Comparison of ENCODE assay signal across 16 cellular contexts in genomic region chr19:48591021-48591420, GRCh38. TPM values are rescaled to one million over a fixed set of nuclear protein-coding genes. Genes with fewer than 3 reads are reported as not detected.
A peak's percentile ranks its signal among the peaks of the same experiment; 100 is the strongest.
DNase-seq lines count a peak whose midpoint lies in the region; ATAC-seq and TF ChIP-seq lines count a peak whose summit lies in the region.
"Had no signal": no experiment of that assay in that cellular context is flagged by ENCODE, and none has a peak within 500 bp of the region (broad histone marks: within the 10 kb centered on the region; RNA-seq: fewer than 3 reads in every experiment).

No MANE protein-coding gene starts in this region.

- H3K27me3 ChIP-seq in BLaER1 treated with 17β-estradiol and CSF1 and Interleukin-3, amounts not matched to agents 10 nM and 100 nM, result no peaks in the 10 kb centered on the region
- H3K27me3 ChIP-seq in IMR-90 (ENCODE audit: control insufficient read depth, insufficient read depth, low read length), result no peaks in the 10 kb centered on the region; the same call in 1 of the 2 replicates
- H3K27me3 ChIP-seq in naive thymus-derived CD4-positive, alpha-beta T cell (ENCODE audit: control insufficient read depth in 2 of 2, insufficient read depth in 2 of 2, low read length in 2 of 2), result no peaks in the 10 kb centered on the region

- peak overlapping the region in 1 of 10 donors; percentile 13 for H3K4me3 Mint-ChIP-seq in naive thymus-derived CD4-positive, alpha-beta T cell
- H3K4me3 Mint-ChIP-seq in glutamatergic neuron (ENCODE audit: unreplicated experiment), result no peak overlapping the region
- H3K4me3 Mint-ChIP-seq: activated CD8-positive, alpha-beta T cell treated with anti-CD3 and anti-CD28 coated beads, Interleukin-2, amount 10 ng/mL, durations not matched to agents 7 days and 5 days; activated naive CD4-positive, alpha-beta T cell treated with anti-CD3 and anti-CD28 coated beads, Interleukin-2, amount 10 ng/mL, durations not matched to agents 7 days and 5 days; dendritic cell treated with granulocyte-macrophage colony-stimulating factor and Interleukin-4, amounts not matched to agents 40 ng/mL and 50 ng/mL, for 4 days had no signal

- H3K36me3 Mint-ChIP-seq in naive thymus-derived CD4-positive, alpha-beta T cell, result peaks cover 0 to 10% (median 0%) of the 10 kb centered on the region in 5 donors
- no peaks in the 10 kb centered on the region for H3K36me3 Mint-ChIP-seq in glutamatergic neuron (ENCODE audit: unreplicated experiment)

- DNase-seq in IMR-90 (no peak), choroid plexus epithelial cell (ENCODE audit: low read depth) (peak; percentile 52), GM13977 (ENCODE audit: low spot score) (no peak), glutamatergic neuron (no peak)
- DNase-seq in naive thymus-derived CD4-positive, alpha-beta T cell, result no peak
- DNase-seq: activated CD8-positive, alpha-beta T cell treated with anti-CD3 and anti-CD28 coated beads, Interleukin-2, amount 10 ng/mL, durations not matched to agents 7 days and 5 days; activated naive CD4-positive, alpha-beta T cell treated with anti-CD3 and anti-CD28 coated beads, Interleukin-2, amount 10 ng/mL, durations not matched to agents 7 days and 5 days; NCI-H1694 treated with DMSO at 0.1 percent for 48 hours; stimulated activated CD4-positive, alpha-beta T cell treated with anti-CD3 and anti-CD28 coated beads, Interleukin-12 subunit alpha, Interleukin-12 subunit beta, amount 100 ng/mL, for 4 hours; SW 1271 had no signal

- H2BK5ac ChIP-seq in IMR-90 (ENCODE audit: low read depth, low read length, poor library complexity, severe bottlenecking), result no peak overlapping the region

- WGBS in IMR-90 (ENCODE audit: extremely low coverage in 2 of 2, insufficient read length in 1 of 2), 2 experiments, result 100% methylated on average over 2 of the region's 5 CpGs; no CpG with 5 or more reads in 1 of the 2 experiments

- no peaks in the 10 kb centered on the region for H3K27me3 Mint-ChIP-seq in naive thymus-derived CD4-positive, alpha-beta T cell
- H3K27me3 Mint-ChIP-seq in glutamatergic neuron (ENCODE audit: unreplicated experiment), result peaks cover 3% of the 10 kb centered on the region

- no peaks in the 10 kb centered on the region for H4K20me1 ChIP-seq in BLaER1 treated with 17β-estradiol and CSF1 and Interleukin-3, amounts not matched to agents 10 nM and 100 nM
- no peaks in the 10 kb centered on the region for H4K20me1 ChIP-seq in IMR-90 (ENCODE audit: insufficient read depth, low read length)

- H3K9ac ChIP-seq in BLaER1 treated with 17β-estradiol and CSF1 and Interleukin-3, amounts not matched to agents 10 nM and 100 nM, result no peak overlapping the region; a peak in 1 of 22 replicates
- no peak overlapping the region for H3K9ac ChIP-seq in IMR-90 (ENCODE audit: low read depth, low read length)

- H2AK9ac ChIP-seq in IMR-90 (replicated peaks; ENCODE audit: low read depth, low read length, poor library complexity), result no peak overlapping the region

- H3K4me2 ChIP-seq in BLaER1 treated with 17β-estradiol and CSF1 and Interleukin-3, amounts not matched to agents 10 nM and 100 nM, result peak overlapping the region in 9 of 11 experiments; percentile 17 to 59 (median 26); a peak in 6 of 22 replicates
- no peak overlapping the region for H3K4me2 ChIP-seq in IMR-90 (ENCODE audit: low read depth, low read length)

- no peaks in the 10 kb centered on the region for H3K9me3 ChIP-seq in BLaER1 treated with 17β-estradiol and CSF1 and Interleukin-3, amounts not matched to agents 10 nM and 100 nM (replicated peaks in 1 of 11)
- no peaks in the 10 kb centered on the region for H3K9me3 ChIP-seq in IMR-90 (ENCODE audit: control insufficient read depth, insufficient read depth, low read length)
- no peaks in the 10 kb centered on the region for H3K9me3 ChIP-seq in naive thymus-derived CD4-positive, alpha-beta T cell (ENCODE audit: control insufficient read depth in 2 of 3, low read length in 3 of 3)
- H3K9me3 ChIP-seq: neutrophil had no signal

- TF ChIP-seq CTCF in IMR-90 (conservative IDR thresholded peaks at IDR 0.05; ENCODE audit: low read depth, low read length), result peak; percentile 33
- TF ChIP-seq CTCF in choroid plexus epithelial cell (conservative IDR thresholded peaks at IDR 0.05; ENCODE audit: low read depth, low read length), result peak; percentile 38
- no peak for TF ChIP-seq CTCF in GM13977 (IDR thresholded peaks at IDR 0.05; ENCODE audit: extremely low read depth, insufficient read depth, missing control alignments)
- TF ChIP-seq CTCF in glutamatergic neuron (IDR thresholded peaks at IDR 0.05; ENCODE audit: partially characterized antibody, unreplicated experiment), result no peak

- peak; percentile 30 for TF ChIP-seq RAD21 in IMR-90 (IDR thresholded peaks at IDR 0.05; ENCODE audit: low read length)

- CTCF ChIA-PET in IMR-90 (lab: Yijun Ruan, JAX), result no interaction called here
- CTCF ChIA-PET in naive thymus-derived CD4-positive, alpha-beta T cell (lab: Charles Lee), result interaction anchor here (0.6 to 1.5 kb wide), 3 partner anchors 18 to 325 kb away, joined by 3 to 4 read pairs (median 3); no protein-coding TSS in a partner anchor

- H3K9me3 Mint-ChIP-seq in naive thymus-derived CD4-positive, alpha-beta T cell, result no peaks in the 10 kb centered on the region
- H3K9me3 Mint-ChIP-seq in glutamatergic neuron (ENCODE audit: unreplicated experiment), result peaks cover 3% of the 10 kb centered on the region
- H3K9me3 Mint-ChIP-seq: activated naive CD4-positive, alpha-beta T cell treated with anti-CD3 and anti-CD28 coated beads, Interleukin-2, amount 10 ng/mL, durations not matched to agents 7 days and 5 days; dendritic cell treated with granulocyte-macrophage colony-stimulating factor and Interleukin-4, amounts not matched to agents 40 ng/mL and 50 ng/mL, for 4 days had no signal

- H3K14ac ChIP-seq in IMR-90 (replicated peaks; ENCODE audit: low read depth, low read length), result no peak overlapping the region

- H3K27ac ChIP-seq in BLaER1 treated with 17β-estradiol and CSF1 and Interleukin-3, amounts not matched to agents 10 nM and 100 nM, result 0 out of 22 replicates have a peak overlapping the region, but pooled peaks of 1 of the 11 experiments have one; percentile 32
- no peak overlapping the region for H3K27ac ChIP-seq in IMR-90 (ENCODE audit: insufficient read depth, low read length)
- H3K27ac ChIP-seq in naive thymus-derived CD4-positive, alpha-beta T cell (ENCODE audit: low read depth, low read length), result no peak overlapping the region
- H3K27ac ChIP-seq: C4-2B, neutrophil had no signal

- ATAC-seq in IMR-90 (ENCODE audit: low read depth), result no peak
- ATAC-seq in naive thymus-derived CD4-positive, alpha-beta T cell, result no peak
- ATAC-seq: activated CD8-positive, alpha-beta T cell treated with anti-CD3 and anti-CD28 coated beads, Interleukin-2, amount 10 ng/mL, durations not matched to agents 7 days and 5 days; left lobe of liver had no signal

- in situ Hi-C loops in IMR-90 (cut with MboI; ENCODE audit: low sequenced_read_pairs), result no loop called here
- in situ Hi-C loops in GM13977 (cut with MboI; ENCODE audit: low pct_unique_long_range_greater_than_20kb, low sequenced_read_pairs, unreplicated experiment), result no loop called here

- no peaks in the 10 kb centered on the region for H3K36me3 ChIP-seq in BLaER1 treated with 17β-estradiol and CSF1 and Interleukin-3, amounts not matched to agents 10 nM and 100 nM
- H3K36me3 ChIP-seq in IMR-90 (ENCODE audit: control insufficient read depth, insufficient read depth, low read length), result no peaks in the 10 kb centered on the region
- H3K36me3 ChIP-seq in naive thymus-derived CD4-positive, alpha-beta T cell (ENCODE audit: control insufficient read depth in 2 of 3, insufficient read depth in 3 of 3, low read length in 3 of 3), result no peaks in the 10 kb centered on the region
- H3K36me3 ChIP-seq: neutrophil had no signal

- no peak overlapping the region for H2BK120ac ChIP-seq in IMR-90 (ENCODE audit: low read depth, low read length)

- no peaks in the 10 kb centered on the region for H3K9me1 ChIP-seq in IMR-90 (ENCODE audit: insufficient read depth, low read length)

- H2AK5ac ChIP-seq in IMR-90 (ENCODE audit: low read depth, low read length), result peak overlapping the region; percentile 1; the same call in 1 of the 2 replicates

- no peaks in the 10 kb centered on the region for H3K79me1 ChIP-seq in IMR-90 (ENCODE audit: low read depth in 1 of 2, low read length in 2 of 2)

- POLR2A ChIA-PET in IMR-90 (lab: Charles Lee; ENCODE audit: unreplicated experiment), result no interaction called here
- POLR2A ChIA-PET in naive thymus-derived CD4-positive, alpha-beta T cell (lab: Charles Lee), result interaction anchor here (0.7 kb wide), 2 partner anchors 18 to 27 kb away, joined by 3 read pairs; no protein-coding TSS in a partner anchor

- BruUV-seq in IMR-90 (replicated peaks; lab: Mats Ljungman, UMichigan), result no TSS peak

- no peak overlapping the region for H4K5ac ChIP-seq in IMR-90 (ENCODE audit: low read depth, low read length)

- no peak overlapping the region for H3K4me3 ChIP-seq in BLaER1 treated with 17β-estradiol and CSF1 and Interleukin-3, amounts not matched to agents 10 nM and 100 nM
- H3K4me3 ChIP-seq in IMR-90 (ENCODE audit: insufficient read depth, low read depth, low read length), result no peak overlapping the region
- no peak overlapping the region for H3K4me3 ChIP-seq in choroid plexus epithelial cell (ENCODE audit: low read depth, low read length)
- H3K4me3 ChIP-seq in naive thymus-derived CD4-positive, alpha-beta T cell (ENCODE audit: low read length), result no peak overlapping the region

- no peak overlapping the region for H3K23ac ChIP-seq in IMR-90 (ENCODE audit: low read depth, low read length)

- H2AFZ ChIP-seq in IMR-90 (replicated peaks; ENCODE audit: low read length, poor library complexity), result no peak overlapping the region

- H3K18ac ChIP-seq in IMR-90 (ENCODE audit: low read depth, low read length), result no peak overlapping the region

- H3K56ac ChIP-seq in IMR-90 (ENCODE audit: extremely low read depth, insufficient read depth, low read length), result no peak overlapping the region

- intact Hi-C loops in IMR-90 (cut with micrococcal nuclease), result no loop called here
- intact Hi-C loops in naive thymus-derived CD4-positive, alpha-beta T cell (cut with micrococcal nuclease), result no loop called here

- no peak overlapping the region for H2BK15ac ChIP-seq in IMR-90 (ENCODE audit: low read depth, low read length)

- H4K91ac ChIP-seq in IMR-90 (ENCODE audit: insufficient read depth, low read depth, low read length), result no peak overlapping the region

- H3K27ac Mint-ChIP-seq in naive thymus-derived CD4-positive, alpha-beta T cell, result peak overlapping the region in 3 of 9 donors; percentile 10 to 55 (median 50)
- H3K27ac Mint-ChIP-seq in glutamatergic neuron (ENCODE audit: unreplicated experiment), result no peak overlapping the region
- H3K27ac Mint-ChIP-seq: activated naive CD4-positive, alpha-beta T cell treated with anti-CD3 and anti-CD28 coated beads, Interleukin-2, amount 10 ng/mL, durations not matched to agents 7 days and 5 days had no signal

- H3K4me1 Mint-ChIP-seq in naive thymus-derived CD4-positive, alpha-beta T cell, result peaks cover 10 to 24% (median 12%) of the 10 kb centered on the region in 7 donors
- H3K4me1 Mint-ChIP-seq in glutamatergic neuron (ENCODE audit: low read depth, unreplicated experiment), result no peaks in the 10 kb centered on the region

- dilution Hi-C loops in IMR-90 (cut with HindIII; ENCODE audit: low sequenced_read_pairs, unreplicated experiment), result no loop called here

- no peak overlapping the region for H3K4ac ChIP-seq in IMR-90 (ENCODE audit: low read depth, low read length)

- peaks cover 3 to 48% (median 24%) of the 10 kb centered on the region in 10 experiments; a peak in 17 of 20 replicates for H3K4me1 ChIP-seq in BLaER1 treated with 17β-estradiol and CSF1 and Interleukin-3, amounts not matched to agents 10 nM and 100 nM
- no peaks in the 10 kb centered on the region; the same call in 1 of the 2 replicates for H3K4me1 ChIP-seq in IMR-90 (ENCODE audit: control insufficient read depth, insufficient read depth, low read length)
- peaks cover 0 to 3% of the 10 kb centered on the region in 2 donors for H3K4me1 ChIP-seq in naive thymus-derived CD4-positive, alpha-beta T cell (ENCODE audit: control insufficient read depth in 2 of 2, insufficient read depth in 2 of 2, low read length in 2 of 2)

- H2BK20ac ChIP-seq in IMR-90 (ENCODE audit: low read depth, low read length), result no peak overlapping the region

- TF ChIP-seq POLR2A in IMR-90 (IDR thresholded peaks at IDR 0.05; ENCODE audit: low read depth, low read length), result no peak

- no peak overlapping the region for H4K8ac ChIP-seq in IMR-90 (ENCODE audit: low read depth in 2 of 2, low read length in 2 of 2)

RNA-seq across cellular contexts. Expression of gene SPACA4, which starts 15.5 kb away (rescaled TPM):
- not detected in 2 replicates for total RNA-seq in IMR-90 (2012; rRNA removed)
- polyA plus RNA-seq in IMR-90 (2012; rRNA removed), result not detected in 2 replicates
- polyA plus RNA-seq in IMR-90 (2012; cell fraction: cytosol; rRNA removed), result not detected in 2 replicates
- not detected in 2 replicates for polyA plus RNA-seq in IMR-90 (2012; cell fraction: nucleus; rRNA removed; ENCODE audit: low replicate concordance)
- total RNA-seq in naive thymus-derived CD4-positive, alpha-beta T cell, result not detected
- polyA plus RNA-seq in naive thymus-derived CD4-positive, alpha-beta T cell, result not detected
- not detected for total RNA-seq in glutamatergic neuron (ENCODE audit: unreplicated experiment)
- total RNA-seq: activated CD8-positive, alpha-beta T cell treated with anti-CD3 and anti-CD28 coated beads, Interleukin-2, amount 10 ng/mL, durations not matched to agents 7 days and 5 days; frontal cortex; left lobe of liver had no signal

RNA-seq across cellular contexts. Expression of gene FAM83E, which starts 23.9 kb away (rescaled TPM):
- total RNA-seq in IMR-90 (2012; rRNA removed) (0.36 and 0.56 TPM in 2 replicates), glutamatergic neuron (ENCODE audit: unreplicated experiment) (1.5 TPM)
- polyA plus RNA-seq in IMR-90 (2012; rRNA removed), result 0.05 and 0.17 TPM in 2 replicates
- polyA plus RNA-seq in IMR-90 (2012; cell fraction: cytosol; rRNA removed), result not detected in 2 replicates
- 0.11 and 0.25 TPM in 2 replicates for polyA plus RNA-seq in IMR-90 (2012; cell fraction: nucleus; rRNA removed; ENCODE audit: low replicate concordance)
- 1 to 10 TPM in 3 of 5 experiments, under 1 TPM in 1, not detected in 1; 0.80 to 3.7 (median 2.9) TPM for total RNA-seq in naive thymus-derived CD4-positive, alpha-beta T cell
- polyA plus RNA-seq in naive thymus-derived CD4-positive, alpha-beta T cell, result under 1 TPM in 1 of 2 donors, not detected in 1; 0.66 TPM

RNA-seq across cellular contexts. Expression of gene RPL18, which starts 28.0 kb away (rescaled TPM):
- total RNA-seq in IMR-90 (2012; rRNA removed), result 1,909 and 2,552 TPM in 2 replicates
- polyA plus RNA-seq in IMR-90 (2012; rRNA removed), result 1,897 and 2,254 TPM in 2 replicates
- polyA plus RNA-seq in IMR-90 (2012; cell fraction: cytosol; rRNA removed), result 2,745 and 3,594 TPM in 2 replicates
- polyA plus RNA-seq in IMR-90 (2012; cell fraction: nucleus; rRNA removed; ENCODE audit: low replicate concordance), result 695 and 912 TPM in 2 replicates
- 1,000 to 10,000 TPM; 1,570 to 2,826 (median 2,745) TPM for total RNA-seq in naive thymus-derived CD4-positive, alpha-beta T cell
- polyA plus RNA-seq in naive thymus-derived CD4-positive, alpha-beta T cell, result 1,000 to 10,000 TPM; 2,813 to 2,817 TPM
- total RNA-seq in glutamatergic neuron (ENCODE audit: unreplicated experiment), result 1,011 TPM

RNA-seq across cellular contexts. Expression of gene SPHK2, which starts 28.3 kb away (rescaled TPM):
- 1.6 and 1.7 TPM in 2 replicates for total RNA-seq in IMR-90 (2012; rRNA removed)
- 9.9 and 11.9 TPM in 2 replicates for polyA plus RNA-seq in IMR-90 (2012; rRNA removed)
- polyA plus RNA-seq in IMR-90 (2012; cell fraction: cytosol; rRNA removed), result 10.3 and 12.8 TPM in 2 replicates
- 24.1 and 56.8 TPM in 2 replicates for polyA plus RNA-seq in IMR-90 (2012; cell fraction: nucleus; rRNA removed; ENCODE audit: low replicate concordance)
- 10 to 100 TPM; 20.1 to 34.7 (median 30.5) TPM for total RNA-seq in naive thymus-derived CD4-positive, alpha-beta T cell
- polyA plus RNA-seq in naive thymus-derived CD4-positive, alpha-beta T cell, result 10 to 100 TPM; 11.2 to 11.7 TPM
- total RNA-seq in glutamatergic neuron (ENCODE audit: unreplicated experiment), result 146 TPM

RNA-seq across cellular contexts. Expression of gene SULT2B1, which starts 39.0 kb away (rescaled TPM):
- not detected in 2 replicates for total RNA-seq in IMR-90 (2012; rRNA removed)
- polyA plus RNA-seq in IMR-90 (2012; rRNA removed), result 0.09 TPM in 1 of 2 replicates, not detected in the other
- polyA plus RNA-seq in IMR-90 (2012; cell fraction: cytosol; rRNA removed), result 0.08 TPM in 1 of 2 replicates, not detected in the other
- 0.13 and 0.23 TPM in 2 replicates for polyA plus RNA-seq in IMR-90 (2012; cell fraction: nucleus; rRNA removed; ENCODE audit: low replicate concordance)
- not detected for total RNA-seq in naive thymus-derived CD4-positive, alpha-beta T cell
- under 1 TPM in 1 of 2 donors, not detected in 1; 0.41 TPM for polyA plus RNA-seq in naive thymus-derived CD4-positive, alpha-beta T cell
- total RNA-seq in glutamatergic neuron (ENCODE audit: unreplicated experiment), result not detected
- total RNA-seq: activated CD8-positive, alpha-beta T cell treated with anti-CD3 and anti-CD28 coated beads, Interleukin-2, amount 10 ng/mL, durations not matched to agents 7 days and 5 days; left lobe of liver had no signal

Comparison
In these comparisons a context has a peak if more than half of its experiments do, and no peak if none do; other contexts are left out.
1. CTCF ChIP-seq: peak in IMR-90 (single experiment) and choroid plexus epithelial cell (single experiment); none in GM13977 (single experiment) and glutamatergic neuron (single experiment).